ENCODE assay signal across 19 cellular contexts in genomic region chr12:25864287-25864686, GRCh38.
DNase-seq lines count a peak whose midpoint lies in the region; ATAC-seq and TF ChIP-seq lines count a peak whose summit lies in the region.
"Had no signal": no experiment of that assay in that cellular context is flagged by ENCODE, and none has a peak within 500 bp of the region (broad histone marks: within the 10 kb centered on the region; RNA-seq: fewer than 3 reads in every experiment).

No MANE protein-coding gene starts in this region.

- DNase-seq in EH (ENCODE audit: low read depth) (peak; percentile 68), HFFc6 (peak; percentile 7), astrocyte of the hippocampus (ENCODE audit: low read depth, low spot score) (peak; percentile 51), smooth muscle cell (lab: John Stamatoyannopoulos, UW; ENCODE audit: unreplicated experiment) (no peak), RPMI8226 (no peak), chondrocyte (ENCODE audit: low spot score) (no peak), NCI-H748 treated with DMSO at 0.1 percent for 48 hours (lab: John Stamatoyannopoulos, UW) (no peak)
- DNase-seq: COR-L47, GOT3, MG63, NCI-H1092, NCI-H1694, NCI-H2107, NCI-H345, NCI-H774, PC-9, SW 1271 had no signal

- no peaks in the 10 kb centered on the region for H3K27me3 Mint-ChIP-seq in HFFc6 (ENCODE audit: insufficient read depth)
- peaks cover 3% of the 10 kb centered on the region for H3K27me3 Mint-ChIP-seq in chondrocyte (ENCODE audit: low read depth)

- H3K9me3 ChIP-seq in smooth muscle cell (replicated peaks; ENCODE audit: low read depth), result no peaks in the 10 kb centered on the region
- H3K9me3 ChIP-seq: MG63 had no signal

- H3K27ac ChIP-seq in smooth muscle cell (ENCODE audit: low read depth), result no peak overlapping the region
- H3K27ac ChIP-seq: PC-9 had no signal

- H3K4me1 ChIP-seq in smooth muscle cell (ENCODE audit: low read depth), result peaks cover 6% of the 10 kb centered on the region

- H3K79me2 ChIP-seq in smooth muscle cell (ENCODE audit: low read depth), result no peaks in the 10 kb centered on the region

- no peaks in the 10 kb centered on the region for H3K27me3 ChIP-seq in smooth muscle cell (ENCODE audit: low read depth)
- H3K27me3 ChIP-seq: MG63 had no signal

- no peaks in the 10 kb centered on the region; the same call in 1 of the 2 replicates for H3K36me3 Mint-ChIP-seq in HFFc6 (ENCODE audit: low read depth)
- H3K36me3 Mint-ChIP-seq in chondrocyte (ENCODE audit: low read depth), result no peaks in the 10 kb centered on the region

- peak overlapping the region; percentile 1 for H3K4me2 ChIP-seq in smooth muscle cell
- H3K4me2 ChIP-seq: PC-9 had no signal

- H3F3A ChIP-seq in smooth muscle cell (ENCODE audit: low read depth), result peaks cover 14% of the 10 kb centered on the region

- H4K20me1 ChIP-seq in smooth muscle cell (ENCODE audit: low read depth), result no peaks in the 10 kb centered on the region

- H3K27ac Mint-ChIP-seq in HFFc6, result no peak overlapping the region; the same call in 1 of the 2 replicates
- no peak overlapping the region for H3K27ac Mint-ChIP-seq in chondrocyte (ENCODE audit: unreplicated experiment)
- H3K27ac Mint-ChIP-seq: T-helper 2 cell treated with Interferon-gamma antibody and Interleukin-4, amounts not matched to agents 5 μg/mL and 100 μg/mL, for 36 hours had no signal

- H3K9me3 Mint-ChIP-seq in HFFc6 (no peaks in the 10 kb centered on the region; the same call in 1 of the 2 replicates), chondrocyte (ENCODE audit: low read depth) (peaks cover 15% of the 10 kb centered on the region)
- H3K9me3 Mint-ChIP-seq: T-helper 2 cell treated with Interferon-gamma antibody and Interleukin-4, amounts not matched to agents 5 μg/mL and 100 μg/mL, for 36 hours had no signal

- no peak for ATAC-seq in HG03432 (IDR thresholded peaks at IDR 0.05; ENCODE audit: unreplicated experiment)

- no peak overlapping the region for H2AFZ ChIP-seq in smooth muscle cell (ENCODE audit: low read depth)
- H2AFZ ChIP-seq: PC-9 had no signal

- no peak overlapping the region for H3K9ac ChIP-seq in smooth muscle cell (ENCODE audit: low read depth)

- no peak overlapping the region for H3K4me3 ChIP-seq in smooth muscle cell
- H3K4me3 ChIP-seq: MG63, PC-9 had no signal

- no peaks in the 10 kb centered on the region for H3K36me3 ChIP-seq in smooth muscle cell (ENCODE audit: low read depth)
- H3K36me3 ChIP-seq: MG63 had no signal

- no peak overlapping the region for H3K4me3 Mint-ChIP-seq in HFFc6
- H3K4me3 Mint-ChIP-seq in chondrocyte (ENCODE audit: unreplicated experiment), result no peak overlapping the region
- H3K4me3 Mint-ChIP-seq: T-helper 2 cell treated with Interferon-gamma antibody and Interleukin-4, amounts not matched to agents 5 μg/mL and 100 μg/mL, for 36 hours had no signal

- H3K4me1 Mint-ChIP-seq in HFFc6 (ENCODE audit: low read depth) (peaks cover 48% of the 10 kb centered on the region), chondrocyte (ENCODE audit: low read depth) (peaks cover 5% of the 10 kb centered on the region)

- no peak for TF ChIP-seq CTCF in HFFc6 (IDR thresholded peaks at IDR 0.05)
- TF ChIP-seq CTCF in smooth muscle cell (IDR thresholded peaks at IDR 0.05; ENCODE audit: borderline replicate concordance, insufficient read depth, poor library complexity, severe bottlenecking), result no peak
- TF ChIP-seq CTCF in chondrocyte (IDR thresholded peaks at IDR 0.05), result no peak

Comparison
In these comparisons a context has a peak if more than half of its experiments do, and no peak if none do; other contexts are left out.
1. DNase-seq: peak in EH (single experiment), HFFc6 (single experiment) and astrocyte of the hippocampus (single experiment); none in smooth muscle cell (single experiment), RPMI8226 (single experiment), chondrocyte (single experiment) and NCI-H748 treated with DMSO at 0.1 percent for 48 hours (single experiment).